11 cellular contexts compared by ENCODE assay signal in the genomic region with DNA sequence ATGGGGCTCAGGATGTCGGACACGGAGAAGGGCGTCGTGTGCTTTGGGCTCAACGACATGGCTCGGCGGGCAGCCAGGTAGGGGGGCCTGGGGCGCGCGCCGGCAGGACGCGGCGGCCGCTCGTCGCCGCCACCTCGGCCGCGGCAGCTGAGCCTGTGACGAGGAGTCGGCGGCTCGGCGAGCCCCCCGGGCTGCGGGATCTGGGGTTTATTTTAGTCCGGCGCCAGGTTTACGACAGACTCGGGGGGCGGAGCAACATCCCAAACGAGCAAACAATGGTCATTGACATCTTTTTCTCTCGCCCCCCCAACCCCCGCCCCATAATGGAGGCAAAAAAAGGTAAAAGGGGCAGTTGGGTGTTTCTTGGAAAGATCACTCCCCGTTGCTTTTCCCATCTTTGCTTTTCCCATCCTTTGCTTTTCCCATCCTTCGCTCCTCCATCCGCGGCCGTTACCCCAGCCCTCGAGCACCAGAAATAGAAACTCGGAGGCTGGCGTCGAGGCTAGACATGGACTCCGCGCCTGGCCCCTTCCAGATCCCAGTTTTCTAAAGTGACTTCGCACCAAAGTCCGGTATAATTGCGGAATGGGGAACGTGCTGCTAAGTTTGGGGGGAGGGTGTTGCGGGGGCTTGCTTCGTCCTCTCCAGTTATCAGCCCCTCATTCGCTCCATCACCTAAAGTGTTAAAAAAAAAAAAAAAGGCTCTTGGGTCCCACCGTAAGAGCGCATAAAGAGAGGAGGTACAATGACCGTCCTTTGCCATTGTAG. TPM values are rescaled to one million over a fixed set of nuclear protein-coding genes. Genes with fewer than 3 reads are reported as not detected.
A peak's percentile ranks its signal among the peaks of the same experiment; 100 is the strongest.
DNase-seq lines count a peak whose midpoint lies in the region; ATAC-seq, FAIRE-seq and TF ChIP-seq lines count a peak whose summit lies in the region.
"Had no signal": no experiment of that assay in that cellular context is flagged by ENCODE, and none has a peak within 500 bp of the region (broad histone marks: within the 10 kb centered on the region; RNA-seq: fewer than 3 reads in every experiment).

A gene (minus strand): TSS at position 186 of the 768 bp plus-strand sequence. CDS start 127 bp downstream, at position 59.

- DNase-seq in T-helper 1 cell: no peak
- DNase-seq in SKM-1 (lab: John Stamatoyannopoulos, UW; ENCODE audit: unreplicated experiment): peak; percentile 11
- no peak for DNase-seq in dermis blood vessel endothelial cell
- no peak for DNase-seq in GM19240 (ENCODE audit: insufficient read length, low spot score)
- no peak for DNase-seq in pancreas
- DNase-seq: cerebellar nuclear complex, kidney glomerular epithelial cell had no signal

- peaks cover 0 to 3% (median 0%) of the 10 kb centered on the region in 3 donors for H3K4me1 ChIP-seq in pancreas

- no peaks in the 10 kb centered on the region for H3K36me3 Mint-ChIP-seq in T-helper 1 cell treated with Interleukin-12 subunit alpha and Interleukin-12 subunit beta and Interleukin-4 antibody, amounts not matched to agents 30 μg/mL and 1 μg/mL, for 36 hours (ENCODE audit: low read depth)
- no peaks in the 10 kb centered on the region for H3K36me3 Mint-ChIP-seq in stimulated activated naive CD8-positive, alpha-beta T cell treated with anti-CD3 and anti-CD28 coated beads, Interleukin-15, Interleukin-2, amounts not matched to agents 100 ng/mL and 50 ng/mL, for 24 hours (ENCODE audit: low read depth)

- peaks cover 10 to 81% (median 22%) of the 10 kb centered on the region in 4 donors for H3K27me3 ChIP-seq in pancreas

- no peak for ATAC-seq in pancreas

- H3K4me3 Mint-ChIP-seq in T-helper 1 cell treated with Interleukin-12 subunit alpha and Interleukin-12 subunit beta and Interleukin-4 antibody, amounts not matched to agents 30 μg/mL and 1 μg/mL, for 36 hours: peak within 1 kb of the TSS; percentile 67
- H3K4me3 Mint-ChIP-seq in stimulated activated naive CD8-positive, alpha-beta T cell treated with anti-CD3 and anti-CD28 coated beads, Interleukin-15, Interleukin-2, amounts not matched to agents 100 ng/mL and 50 ng/mL, for 24 hours: peak within 1 kb of the TSS; percentile 47

- H3K9me3 ChIP-seq in pancreas: no peaks in the 10 kb centered on the region

- FAIRE-seq in pancreas (lab: Jason Lieb, UNC): no peak
- FAIRE-seq: GM18507 had no signal

- intact Hi-C loops in pancreas (cut with DNase I): no loop called here

- H3K4me1 Mint-ChIP-seq in T-helper 1 cell treated with Interleukin-12 subunit alpha and Interleukin-12 subunit beta and Interleukin-4 antibody, amounts not matched to agents 30 μg/mL and 1 μg/mL, for 36 hours (ENCODE audit: low read depth): peaks cover 17% of the 10 kb centered on the region
- peaks cover 23% of the 10 kb centered on the region for H3K4me1 Mint-ChIP-seq in stimulated activated naive CD8-positive, alpha-beta T cell treated with anti-CD3 and anti-CD28 coated beads, Interleukin-15, Interleukin-2, amounts not matched to agents 100 ng/mL and 50 ng/mL, for 24 hours (ENCODE audit: low read depth)

- no peaks in the 10 kb centered on the region for H3K36me3 ChIP-seq in pancreas

- WGBS in pancreas, 2 donors: 11 to 14% methylated on average over 48 to 57 of the region's 57 CpGs

- peaks cover 78% of the 10 kb centered on the region for H3K27me3 Mint-ChIP-seq in T-helper 1 cell treated with Interleukin-12 subunit alpha and Interleukin-12 subunit beta and Interleukin-4 antibody, amounts not matched to agents 30 μg/mL and 1 μg/mL, for 36 hours (ENCODE audit: low read depth)
- peaks cover 76% of the 10 kb centered on the region for H3K27me3 Mint-ChIP-seq in stimulated activated naive CD8-positive, alpha-beta T cell treated with anti-CD3 and anti-CD28 coated beads, Interleukin-15, Interleukin-2, amounts not matched to agents 100 ng/mL and 50 ng/mL, for 24 hours

- H3K4me3 ChIP-seq in iPS-11a (ENCODE audit: low read depth, low read length): peak within 1 kb of the TSS; percentile 24
- H3K4me3 ChIP-seq in pancreas: peak within 1 kb of the TSS in 2 of 4 donors; percentile 5 to 28

- no peak within 1 kb of the TSS for H3K27ac ChIP-seq in pancreas

- TF ChIP-seq CTCF in pancreas (IDR thresholded peaks at IDR 0.05): no peak

- H3K27ac Mint-ChIP-seq in T-helper 1 cell treated with Interleukin-12 subunit alpha and Interleukin-12 subunit beta and Interleukin-4 antibody, amounts not matched to agents 30 μg/mL and 1 μg/mL, for 36 hours: peak within 1 kb of the TSS; percentile 16
- no peak within 1 kb of the TSS for H3K27ac Mint-ChIP-seq in stimulated activated naive CD8-positive, alpha-beta T cell treated with anti-CD3 and anti-CD28 coated beads, Interleukin-15, Interleukin-2, amounts not matched to agents 100 ng/mL and 50 ng/mL, for 24 hours

- H3K9me3 Mint-ChIP-seq in T-helper 1 cell treated with Interleukin-12 subunit alpha and Interleukin-12 subunit beta and Interleukin-4 antibody, amounts not matched to agents 30 μg/mL and 1 μg/mL, for 36 hours: no peaks in the 10 kb centered on the region
- no peaks in the 10 kb centered on the region for H3K9me3 Mint-ChIP-seq in stimulated activated naive CD8-positive, alpha-beta T cell treated with anti-CD3 and anti-CD28 coated beads, Interleukin-15, Interleukin-2, amounts not matched to agents 100 ng/mL and 50 ng/mL, for 24 hours

RNA-seq across cellular contexts. Expression of the gene that starts here (rescaled TPM):
- total RNA-seq in dermis blood vessel endothelial cell (not detected in 2 replicates), pancreas (not detected)
- not detected for polyA plus RNA-seq in pancreas
